ENCODE assay signal across 8 cellular contexts in genomic region chr13:30306762-30307193, GRCh38. TPM values are rescaled to one million over a fixed set of nuclear protein-coding genes. Genes with fewer than 3 reads are reported as not detected.
DNase-seq lines count a peak whose midpoint lies in the region; ATAC-seq, FAIRE-seq and TF ChIP-seq lines count a peak whose summit lies in the region.

No MANE protein-coding gene starts in this region.

- H3K4me3 ChIP-seq in WI38 (ENCODE audit: low read depth, low read length) (peak overlapping the region; percentile 89), bronchial epithelial cell (ENCODE audit: low read depth, low read length) (peak overlapping the region; percentile 81), small intestine (ENCODE audit: low read depth in 1 of 2, low read length in 2 of 2) (peak overlapping the region; percentile 68 to 83)

- DNase-seq in AG08395 (ENCODE audit: low spot score) (peak; percentile 90), NCI-H2227 (lab: John Stamatoyannopoulos, UW; ENCODE audit: unreplicated experiment) (peak; percentile 95), bronchial epithelial cell (ENCODE audit: low read depth) (peak; percentile 75), iPS-NIHi7 (ENCODE audit: extremely low spot score) (peak; percentile 92), small intestine (peak; percentile 90)

- H3K9me3 ChIP-seq in small intestine (ENCODE audit: control insufficient read depth, low read depth): no peaks in the 10 kb centered on the region

- ATAC-seq in GM18909 (IDR thresholded peaks at IDR 0.05; ENCODE audit: poor library complexity, unreplicated experiment): peak; percentile 90
- peak; percentile 91 for ATAC-seq in HG03159 (IDR thresholded peaks at IDR 0.05; ENCODE audit: unreplicated experiment)

- H3K4me1 ChIP-seq in small intestine (ENCODE audit: control insufficient read depth in 2 of 2, insufficient read depth in 1 of 2, low read depth in 1 of 2, low read length in 1 of 2): no peaks in the 10 kb centered on the region

- FAIRE-seq in bronchial epithelial cell (lab: Jason Lieb, UNC): no peak
- FAIRE-seq in small intestine (lab: Jason Lieb, UNC): no peak

- H3K36me3 ChIP-seq in bronchial epithelial cell (ENCODE audit: control insufficient read depth, insufficient read depth, low read length): no peaks in the 10 kb centered on the region
- no peaks in the 10 kb centered on the region for H3K36me3 ChIP-seq in small intestine (ENCODE audit: control insufficient read depth in 2 of 2, insufficient read depth in 2 of 2, low read length in 2 of 2)

- H3K27me3 ChIP-seq in bronchial epithelial cell (ENCODE audit: control insufficient read depth, insufficient read depth, low read length) (no peaks in the 10 kb centered on the region), small intestine (ENCODE audit: control insufficient read depth in 2 of 2, insufficient read depth in 2 of 2, low read length in 2 of 2) (no peaks in the 10 kb centered on the region)

- WGBS in small intestine, 3 donors: 0% methylated on average over 31 to 37 of the region's 37 CpGs

- H3K27ac ChIP-seq in small intestine (ENCODE audit: low read depth in 1 of 2, low read length in 1 of 2): peak overlapping the region; percentile 25 to 91

- TF ChIP-seq CTCF in WI38 (IDR thresholded peaks at IDR 0.05; ENCODE audit: low read depth, low read length): no peak
- no peak for TF ChIP-seq CTCF in bronchial epithelial cell (IDR thresholded peaks at IDR 0.05; ENCODE audit: insufficient read depth, low read length, severe bottlenecking)

RNA-seq across cellular contexts. Expression of gene KATNAL1, which starts 0.6 kb away (rescaled TPM):
- 5.5 and 5.6 TPM in 2 replicates for total RNA-seq in bronchial epithelial cell
- polyA plus RNA-seq in small intestine: 1 to 10 TPM in 2 of 3 donors, under 1 TPM in 1; 0.22 to 1.9 (median 1.1) TPM

Comparison
In these comparisons a context has a peak if more than half of its experiments do, and no peak if none do; other contexts are left out.
1. Peak in every context shown above with its lines: DNase-seq, ATAC-seq, H3K4me3 ChIP-seq and H3K27ac ChIP-seq.